ENCODE assay signal across 23 cellular contexts in genomic region chr18:61803393-61803792, GRCh38.
"Had no signal": no experiment of that assay in that cellular context is flagged by ENCODE, and none has a peak within 500 bp of the region (broad histone marks: within the 10 kb centered on the region; RNA-seq: fewer than 3 reads in every experiment).

No MANE protein-coding gene starts in this region.

- DNase-seq: dermis blood vessel endothelial cell; effector memory CD4-positive, alpha-beta T cell; erythroblast; esophagus squamous epithelium; foreskin melanocyte; hypothalamus; kidney; natural killer cell; stimulated activated CD4-positive, alpha-beta T cell treated with anti-CD3 and anti-CD28 coated beads, Interleukin-12 subunit alpha, Interleukin-12 subunit beta, amount 100 ng/mL, for 4 hours; stimulated activated CD4-positive, alpha-beta T cell treated with anti-CD3 and anti-CD28 coated beads, Interleukin-1b, Interleukin-23, amount 100 ng/mL, for 48 hours; stimulated activated CD4-positive, alpha-beta T cell treated with anti-CD3 and anti-CD28 coated beads, Interleukin-4, amount 100 ng/mL, for 1 hour; stimulated activated naive CD4-positive, alpha-beta T cell treated with Interleukin-2 at 50 U/mL for 16 hours; stomach; thyroid gland had no signal

- H3K79me2 ChIP-seq: parathyroid adenoma had no signal

- H3K27ac ChIP-seq: coronary artery, esophagus squamous epithelium, parathyroid adenoma, stomach, thyroid gland, vagina had no signal

- FAIRE-seq: endometrium, kidney had no signal

- H3K27me3 ChIP-seq: esophagus squamous epithelium, stomach, thyroid gland, vagina had no signal

- H3K9ac ChIP-seq: parathyroid adenoma had no signal

- H3K36me3 ChIP-seq: esophagus squamous epithelium, stomach, thyroid gland, vagina had no signal

- H3K4me3 ChIP-seq: coronary artery, esophagus squamous epithelium, lung, smooth muscle cell, stomach, thyroid gland, vagina had no signal

- H3K4me1 ChIP-seq: esophagus squamous epithelium, parathyroid adenoma, vagina had no signal

- H2AFZ ChIP-seq: parathyroid adenoma had no signal

- H3K4me2 ChIP-seq: smooth muscle cell had no signal

- ATAC-seq: left lobe of liver; natural killer cell; sciatic nerve; stimulated activated effector memory CD8-positive, alpha-beta T cell treated with anti-CD3 and anti-CD28 coated beads, Interleukin-12 subunit alpha, Interleukin-12 subunit beta, amount 100 ng/mL, for 72 hours had no signal

- H3K9me3 ChIP-seq: esophagus squamous epithelium, stomach, thyroid gland, vagina had no signal
